25 cellular contexts compared by ENCODE assay signal in the genomic region with DNA sequence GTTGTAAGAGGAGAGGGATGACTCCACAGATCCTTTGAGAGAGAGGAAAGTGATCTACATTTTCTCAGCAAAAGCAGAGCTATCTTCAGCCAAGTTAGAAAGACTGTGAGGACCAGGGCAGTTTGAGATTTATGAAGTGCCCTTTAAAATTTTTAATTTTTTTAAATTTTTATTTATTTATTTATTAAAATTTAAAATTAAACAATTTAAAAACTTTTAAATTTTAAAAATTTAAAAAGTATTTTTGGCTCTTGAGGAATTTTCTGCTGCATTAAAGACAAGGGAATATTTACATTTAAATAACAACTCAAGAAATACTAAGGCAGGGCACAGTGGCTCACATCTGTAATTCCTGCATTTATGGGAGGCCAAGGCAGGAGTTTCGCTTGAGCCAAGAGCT.
"Had no signal": no experiment of that assay in that cellular context is flagged by ENCODE, and none has a peak within 500 bp of the region (broad histone marks: within the 10 kb centered on the region; RNA-seq: fewer than 3 reads in every experiment).

No MANE protein-coding gene starts in this region.

- H3K27me3 Mint-ChIP-seq: stimulated activated memory B cell treated with anti-CD40 and anti-IgM and Interleukin-4, amounts not matched to agents 10 μg/mL and 1 μg/mL and 100 μg/mL, for 72 hours; stimulated activated naive CD8-positive, alpha-beta T cell treated with anti-CD3 and anti-CD28 coated beads, Interleukin-15, amount 100 ng/mL, for 72 hours; stimulated activated naive CD8-positive, alpha-beta T cell treated with anti-CD3 and anti-CD28 coated beads, Interleukin-15, Interleukin-2, amounts not matched to agents 100 ng/mL and 50 ng/mL, for 24 hours; type B pancreatic cell had no signal

- DNase-seq: stimulated activated CD4-positive, alpha-beta T cell treated with anti-CD3 and anti-CD28 coated beads, Interleukin-2, amount 100 ng/mL, for 48 hours; stimulated activated CD4-positive, alpha-beta T cell treated with anti-CD3 and anti-CD28 coated beads, Interleukin-4, amount 100 ng/mL, for 1 hour; stimulated activated CD4-positive, alpha-beta T cell treated with anti-CD3 and anti-CD28 coated beads, Interleukin-4, amount 100 ng/mL, for 24 hours; stimulated activated CD4-positive, alpha-beta T cell treated with anti-CD3 and anti-CD28 coated beads, Interleukin-4, amount 100 ng/mL, for 4 hours; stimulated activated CD8-positive, alpha-beta memory T cell treated with anti-CD3 and anti-CD28 coated beads, Interleukin-4, amount 100 ng/mL, for 48 hours; stimulated activated naive B cell treated with anti-CD40 and anti-IgM and Interleukin-4, amounts not matched to agents 10 μg/mL and 1 μg/mL and 100 μg/mL, for 72 hours; stimulated activated naive CD4-positive, alpha-beta T cell; stimulated activated naive CD4-positive, alpha-beta T cell treated with Interleukin-2 at 50 U/mL for 16 hours; stimulated activated naive CD8-positive, alpha-beta T cell treated with anti-CD3 and anti-CD28 coated beads, Interleukin-15, amount 100 ng/mL, for 72 hours; stimulated activated naive CD8-positive, alpha-beta T cell treated with anti-CD3 and anti-CD28 coated beads, Interleukin-15, Interleukin-2, amounts not matched to agents 100 U/mL and 50 U/mL, for 24 hours; stomach; substantia nigra; testis; thyroid gland; tibial artery; transverse colon; trophoblast cell; upper lobe of left lung; upper lobe of right lung; uterus had no signal

- H3K36me3 Mint-ChIP-seq: stimulated activated effector memory CD8-positive, alpha-beta T cell treated with anti-CD3 and anti-CD28 coated beads, Interleukin-12 subunit alpha, Interleukin-12 subunit beta, amount 100 ng/mL, for 72 hours; stimulated activated memory B cell treated with anti-CD40 and anti-IgM and Interleukin-4, amounts not matched to agents 10 μg/mL and 1 μg/mL and 100 μg/mL, for 72 hours; type B pancreatic cell had no signal

- H3K4me1 Mint-ChIP-seq: stimulated activated effector memory CD8-positive, alpha-beta T cell treated with anti-CD3 and anti-CD28 coated beads, Interleukin-12 subunit alpha, Interleukin-12 subunit beta, amount 100 ng/mL, for 72 hours; stimulated activated memory B cell treated with anti-CD40 and anti-IgM and Interleukin-4, amounts not matched to agents 10 μg/mL and 1 μg/mL and 100 μg/mL, for 72 hours; stimulated activated naive B cell treated with anti-CD40 and anti-IgM and Interleukin-4, amounts not matched to agents 10 μg/mL and 1 μg/mL and 100 μg/mL, for 72 hours; stimulated activated naive CD8-positive, alpha-beta T cell treated with anti-CD3 and anti-CD28 coated beads, Interleukin-15, amount 100 ng/mL, for 72 hours had no signal

- H3K27ac Mint-ChIP-seq: stimulated activated effector memory CD8-positive, alpha-beta T cell treated with anti-CD3 and anti-CD28 coated beads, Interleukin-12 subunit alpha, Interleukin-12 subunit beta, amount 100 ng/mL, for 72 hours; stimulated activated memory B cell treated with anti-CD40 and anti-IgM and Interleukin-4, amounts not matched to agents 10 μg/mL and 1 μg/mL and 100 μg/mL, for 72 hours; stimulated activated naive B cell treated with anti-CD40 and anti-IgM and Interleukin-4, amounts not matched to agents 10 μg/mL and 1 μg/mL and 100 μg/mL, for 72 hours; stimulated activated naive CD8-positive, alpha-beta T cell treated with anti-CD3 and anti-CD28 coated beads, Interleukin-15, amount 100 ng/mL, for 72 hours; stimulated activated naive CD8-positive, alpha-beta T cell treated with anti-CD3 and anti-CD28 coated beads, Interleukin-15, Interleukin-2, amounts not matched to agents 100 ng/mL and 50 ng/mL, for 24 hours; type B pancreatic cell had no signal

- H3K9me3 Mint-ChIP-seq: stimulated activated effector memory CD8-positive, alpha-beta T cell treated with anti-CD3 and anti-CD28 coated beads, Interleukin-12 subunit alpha, Interleukin-12 subunit beta, amount 100 ng/mL, for 72 hours; stimulated activated memory B cell treated with anti-CD40 and anti-IgM and Interleukin-4, amounts not matched to agents 10 μg/mL and 1 μg/mL and 100 μg/mL, for 72 hours; stimulated activated naive CD8-positive, alpha-beta T cell treated with anti-CD3 and anti-CD28 coated beads, Interleukin-15, amount 100 ng/mL, for 72 hours; stimulated activated naive CD8-positive, alpha-beta T cell treated with anti-CD3 and anti-CD28 coated beads, Interleukin-15, Interleukin-2, amounts not matched to agents 100 ng/mL and 50 ng/mL, for 24 hours; type B pancreatic cell had no signal

- FAIRE-seq: urothelium cell line had no signal

- H3K4me3 Mint-ChIP-seq: stimulated activated effector memory CD8-positive, alpha-beta T cell treated with anti-CD3 and anti-CD28 coated beads, Interleukin-12 subunit alpha, Interleukin-12 subunit beta, amount 100 ng/mL, for 72 hours; stimulated activated memory B cell treated with anti-CD40 and anti-IgM and Interleukin-4, amounts not matched to agents 10 μg/mL and 1 μg/mL and 100 μg/mL, for 72 hours; stimulated activated naive B cell treated with anti-CD40 and anti-IgM and Interleukin-4, amounts not matched to agents 10 μg/mL and 1 μg/mL and 100 μg/mL, for 72 hours; stimulated activated naive CD8-positive, alpha-beta T cell treated with anti-CD3 and anti-CD28 coated beads, Interleukin-15, amount 100 ng/mL, for 72 hours; stimulated activated naive CD8-positive, alpha-beta T cell treated with anti-CD3 and anti-CD28 coated beads, Interleukin-15, Interleukin-2, amounts not matched to agents 100 ng/mL and 50 ng/mL, for 24 hours; type B pancreatic cell had no signal

- ATAC-seq: stimulated activated effector memory CD8-positive, alpha-beta T cell treated with anti-CD3 and anti-CD28 coated beads, Interleukin-12 subunit alpha, Interleukin-12 subunit beta, amount 100 ng/mL, for 72 hours; stimulated activated memory B cell treated with anti-CD40 and anti-IgM and Interleukin-4, amounts not matched to agents 10 μg/mL and 1 μg/mL and 100 μg/mL, for 72 hours; stimulated activated naive B cell treated with anti-CD40 and anti-IgM and Interleukin-4, amounts not matched to agents 10 μg/mL and 1 μg/mL and 100 μg/mL, for 72 hours; stimulated activated naive CD8-positive, alpha-beta T cell treated with anti-CD3 and anti-CD28 coated beads, Interleukin-15, amount 100 ng/mL, for 72 hours; stimulated activated naive CD8-positive, alpha-beta T cell treated with anti-CD3 and anti-CD28 coated beads, Interleukin-15, Interleukin-2, amounts not matched to agents 100 U/mL and 50 U/mL, for 24 hours; upper lobe of right lung had no signal
